25 cellular contexts compared by ENCODE assay signal in the genomic region with DNA sequence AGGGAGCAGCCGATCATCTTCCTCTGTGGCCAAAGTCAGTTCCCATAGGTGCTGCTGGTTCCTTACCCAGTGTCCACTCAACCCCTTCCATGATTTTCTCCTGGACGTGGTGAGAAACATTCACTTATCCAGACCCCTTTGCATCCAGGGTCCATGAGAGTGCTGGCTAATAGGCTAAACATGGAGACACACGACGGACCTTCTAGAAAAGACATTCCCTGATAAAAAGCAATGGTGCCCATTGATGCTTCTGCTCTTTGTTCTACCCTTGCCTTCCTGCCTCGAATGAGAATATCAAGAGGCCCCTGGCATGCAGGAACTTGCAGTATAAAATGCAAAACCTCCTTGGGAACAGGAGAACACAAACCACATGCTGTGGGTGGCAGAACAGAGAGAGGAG. TPM values are rescaled to one million over a fixed set of nuclear protein-coding genes. Genes with fewer than 3 reads are reported as not detected.
"Had no signal": no experiment of that assay in that cellular context is flagged by ENCODE, and none has a peak within 500 bp of the region (broad histone marks: within the 10 kb centered on the region; RNA-seq: fewer than 3 reads in every experiment).

No MANE protein-coding gene starts in this region.

- DNase-seq: KBM-7, MV-4-11, NCI-H1048, NCI-H1105, NCI-H1417, NCI-H1436 treated with DMSO at 0.1 percent for 48 hours, NCI-H1694, NCI-H187 treated with DMSO at 0.1 percent for 48 hours, NCI-H2029 treated with DMSO at 0.1 percent for 48 hours, NCI-H2171, NCI-H226, NCI-H446, NCI-H510A, NCI-H524 treated with DMSO at 0.1 percent for 48 hours, NCI-H69, NCI-H774, Right ventricle myocardium superior, RPMI8226, SIG-M5, SW 1271 had no signal

- H3K4me3 ChIP-seq: SJSA1, SK-N-MC had no signal

- H3K27ac ChIP-seq: SJSA1, SK-N-MC had no signal

- H3K4me1 ChIP-seq: SJSA1 had no signal

- FAIRE-seq: RCC 7860 had no signal

- H3K9me3 ChIP-seq: SJSA1 had no signal

- H3K27me3 ChIP-seq: SJSA1 had no signal

- H3K36me3 ChIP-seq: SJSA1 had no signal

RNA-seq across cellular contexts. Expression of a gene that starts 2.3 kb away (rescaled TPM):
- total RNA-seq: LHCN-M2, MCF 10A, Right ventricle myocardium superior, SJSA1 had no signal
